9 cellular contexts compared by ENCODE assay signal in genomic region chr1:62070384-62071011, GRCh38.
DNase-seq lines count a peak whose midpoint lies in the region; ATAC-seq and TF ChIP-seq lines count a peak whose summit lies in the region.
"Had no signal": no experiment of that assay in that cellular context is flagged by ENCODE, and none has a peak within 500 bp of the region (broad histone marks: within the 10 kb centered on the region; RNA-seq: fewer than 3 reads in every experiment).

No MANE protein-coding gene starts in this region.

- H3K9me3 ChIP-seq in mammary epithelial cell (replicated peaks; ENCODE audit: insufficient read depth, low read length) (no peaks in the 10 kb centered on the region), neural cell (ENCODE audit: low read length) (no peaks in the 10 kb centered on the region)

- H3K9me2 ChIP-seq in neural cell (ENCODE audit: insufficient read depth, low read length): no peaks in the 10 kb centered on the region

- no peak overlapping the region for H3K9ac ChIP-seq in mammary epithelial cell (ENCODE audit: insufficient read depth, low read length)
- H3K9ac ChIP-seq in neural cell (ENCODE audit: low read length): no peak overlapping the region

- CTCF ChIA-PET in mammary epithelial cell (lab: Charles Lee; ENCODE audit: low non-redundant PET): no interaction called here

- H3K4me3 ChIP-seq in mammary epithelial cell (replicated peaks in 1 of 3; ENCODE audit: insufficient read depth in 1 of 3, low read depth in 2 of 3, low read length in 3 of 3) (no peak overlapping the region), neural cell (ENCODE audit: low read length) (no peak overlapping the region)
- H3K4me3 ChIP-seq: skin epidermis had no signal

- H3K27ac ChIP-seq in mammary epithelial cell (ENCODE audit: insufficient read depth, low read depth, low read length) (no peak overlapping the region), neural cell (ENCODE audit: low read length) (no peak overlapping the region)
- H3K27ac ChIP-seq: skin epidermis had no signal

- TF ChIP-seq RAD21 in neural cell (conservative IDR thresholded peaks at IDR 0.05): peak; percentile 58

- dilution Hi-C loops in mammary epithelial cell (cut with HindIII; ENCODE audit: low sequenced_read_pairs): no loop called here

- peak; percentile 70 for TF ChIP-seq CTCF in LNCAP (IDR thresholded peaks at IDR 0.05)
- peak; percentile 45 to 51 for TF ChIP-seq CTCF in mammary epithelial cell (conservative IDR thresholded peaks at IDR 0.05 in 1 of 2, IDR thresholded peaks at IDR 0.05 in 1 of 2; ENCODE audit: extremely low read depth in 1 of 2, insufficient read depth in 1 of 2, low read depth in 1 of 2, low read length in 2 of 2)
- peak; percentile 60 for TF ChIP-seq CTCF in neural cell (IDR thresholded peaks at IDR 0.05; ENCODE audit: poor library complexity, severe bottlenecking)

- H2AFZ ChIP-seq in mammary epithelial cell (ENCODE audit: low read depth, low read length) (no peak overlapping the region), neural cell (ENCODE audit: low read depth, low read length) (no peak overlapping the region)

- H3K4me1 ChIP-seq in mammary epithelial cell (ENCODE audit: insufficient read depth, low read length): no peaks in the 10 kb centered on the region

- no peak overlapping the region for H3K4me2 ChIP-seq in mammary epithelial cell (ENCODE audit: insufficient read depth, low read depth, low read length)
- H3K4me2 ChIP-seq in neural cell (ENCODE audit: low read length): no peak overlapping the region

- ATAC-seq in GM21526 (IDR thresholded peaks at IDR 0.05; ENCODE audit: low FRiP score, unreplicated experiment): no peak

- BruUV-seq in mammary epithelial cell (replicated peaks; lab: Mats Ljungman, UMichigan): no TSS peak

- H4K20me1 ChIP-seq in mammary epithelial cell (ENCODE audit: insufficient read depth, low read length): peaks cover 2% of the 10 kb centered on the region
- no peaks in the 10 kb centered on the region for H4K20me1 ChIP-seq in neural cell (ENCODE audit: insufficient read depth)

- no peaks in the 10 kb centered on the region for H3F3A ChIP-seq in neural cell (ENCODE audit: insufficient read depth, low read length, poor library complexity, severe bottlenecking)

- H3K36me3 ChIP-seq in mammary epithelial cell (ENCODE audit: insufficient read depth, low read length) (no peaks in the 10 kb centered on the region), neural cell (ENCODE audit: insufficient read depth, low read length) (no peaks in the 10 kb centered on the region)

- DNase-seq in DMS 273 (lab: John Stamatoyannopoulos, UW; ENCODE audit: unreplicated experiment): peak; percentile 34
- DNase-seq in DMS 273 treated with DMSO at 0.1 percent for 48 hours (lab: John Stamatoyannopoulos, UW): no peak
- DNase-seq in mammary epithelial cell: no peak
- no peak for DNase-seq in activated effector memory CD4-positive, alpha-beta T cell treated with Interleukin-2 at 50 U/mL for 16 hours
- DNase-seq in activated gamma-delta T cell treated with Interleukin-2 at 50 U/mL for 16 hours: no peak

- H3K79me2 ChIP-seq in mammary epithelial cell (ENCODE audit: insufficient read depth, low read length): no peaks in the 10 kb centered on the region
- no peaks in the 10 kb centered on the region for H3K79me2 ChIP-seq in neural cell (replicated peaks; ENCODE audit: insufficient read depth, low read length)

- H3K27me3 ChIP-seq in mammary epithelial cell (ENCODE audit: insufficient read depth, low read length) (no peaks in the 10 kb centered on the region), neural cell (ENCODE audit: insufficient read depth, low read depth, low read length) (no peaks in the 10 kb centered on the region)

- no peak for TF ChIP-seq EP300 in neural cell (conservative IDR thresholded peaks at IDR 0.05; ENCODE audit: poor library complexity, severe bottlenecking)

- in situ Hi-C loops in mammary epithelial cell (cut with MboI; ENCODE audit: low sequenced_read_pairs in 2 of 2): no loop called here

- intact Hi-C loops in mammary epithelial cell (cut with micrococcal nuclease): loop anchor here (2.0 kb wide), 1 partner anchor 120 kb away; no protein-coding TSS in a partner anchor

- 90% methylated on average over 4 of the region's 4 CpGs for WGBS in mammary epithelial cell (ENCODE audit: low coverage, missing lambda C conversion rate)

TF ChIP-seq in neural cell, 6 proteins besides CTCF, POLR2A, EP300 and RAD21:
- TF ChIP-seq SMC3 (conservative IDR thresholded peaks at IDR 0.05; ENCODE audit: poor library complexity) (peak; percentile 45), TAF1 (IDR thresholded peaks at IDR 0.05; ENCODE audit: low read depth) (no peak)
